In the genomic region with DNA sequence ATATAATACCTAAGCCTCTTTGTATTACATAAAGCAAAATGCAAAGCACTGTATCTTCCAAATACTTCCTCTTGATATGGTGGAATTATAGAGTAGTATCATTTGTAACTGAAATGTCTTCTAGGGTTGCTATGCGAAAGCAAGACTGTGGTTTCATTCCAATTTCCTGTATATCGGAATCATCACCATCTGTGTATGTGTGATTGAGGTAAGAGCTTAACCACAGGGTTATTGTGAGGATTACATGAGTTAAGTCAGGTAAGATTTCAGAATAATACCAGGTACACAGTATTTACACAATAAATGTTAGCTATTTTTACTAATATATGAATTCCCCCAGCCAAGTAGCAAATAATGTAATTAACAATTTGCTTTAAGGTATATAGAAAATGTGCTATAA, we compare ENCODE assay signal across 25 cellular contexts. TPM values are rescaled to one million over a fixed set of nuclear protein-coding genes. Genes with fewer than 3 reads are reported as not detected.
A peak's percentile ranks its signal among the peaks of the same experiment; 100 is the strongest.
DNase-seq lines count a peak whose midpoint lies in the region; ATAC-seq and TF ChIP-seq lines count a peak whose summit lies in the region.
"Had no signal": no experiment of that assay in that cellular context is flagged by ENCODE, and none has a peak within 500 bp of the region (broad histone marks: within the 10 kb centered on the region; RNA-seq: fewer than 3 reads in every experiment).

No MANE protein-coding gene starts in this region.

- no peak overlapping the region for H2BK12ac ChIP-seq in trophoblast cell (ENCODE audit: low read length)

- H3K18ac ChIP-seq in trophoblast cell (ENCODE audit: low read length), result no peak overlapping the region

- ATAC-seq in activated T-helper 17 cell treated with anti-CD3 and anti-CD28 coated beads, Interleukin-2, amount 50 U/mL, for 72 hours (replicated peaks), result peak; percentile 71
- ATAC-seq in natural killer cell, result no peak
- ATAC-seq: body of pancreas, heart right ventricle, HepG2, left cardiac atrium, Panc1 had no signal

- H4K8ac ChIP-seq in trophoblast cell (ENCODE audit: low read depth, low read length), result no peak overlapping the region

- H3K9me3 ChIP-seq in CD8-positive, alpha-beta memory T cell (ENCODE audit: low read length), result no peaks in the 10 kb centered on the region
- H3K9me3 ChIP-seq in trophoblast cell (ENCODE audit: insufficient read depth, low read depth, low read length), result no peaks in the 10 kb centered on the region
- H3K9me3 ChIP-seq: BLaER1 treated with 17β-estradiol and CSF1 and Interleukin-3, amounts not matched to agents 10 nM and 100 nM; body of pancreas; heart right ventricle; uterus had no signal

- H4K12ac ChIP-seq in trophoblast cell (ENCODE audit: low read depth, low read length), result no peak overlapping the region

- H3K36me3 ChIP-seq in CD8-positive, alpha-beta memory T cell (ENCODE audit: insufficient read depth, low read length), result peaks cover 60% of the 10 kb centered on the region
- no peaks in the 10 kb centered on the region for H3K36me3 ChIP-seq in trophoblast cell (ENCODE audit: control insufficient read depth in 1 of 2, insufficient read depth in 2 of 2, low read length in 2 of 2)
- H3K36me3 ChIP-seq: uterus had no signal

- no peak for TF ChIP-seq CTCF in natural killer cell (IDR thresholded peaks at IDR 0.05)

- no peaks in the 10 kb centered on the region for H3K79me1 ChIP-seq in trophoblast cell (ENCODE audit: low read length)

- H3K4me3 ChIP-seq in CD8-positive, alpha-beta memory T cell (ENCODE audit: low read length), result no peak overlapping the region
- no peak overlapping the region for H3K4me3 ChIP-seq in trophoblast cell (ENCODE audit: low read depth, low read length)
- H3K4me3 ChIP-seq: BLaER1 treated with 17β-estradiol and CSF1 and Interleukin-3, amounts not matched to agents 10 nM and 100 nM; body of pancreas; heart right ventricle; skin epidermis; uterus had no signal

- peaks cover 53% of the 10 kb centered on the region for H3K4me1 ChIP-seq in CD8-positive, alpha-beta memory T cell (ENCODE audit: insufficient read depth, low read length)
- H3K4me1 ChIP-seq in trophoblast cell (ENCODE audit: control insufficient read depth in 1 of 2, insufficient read depth in 2 of 2, low read length in 2 of 2), result no peaks in the 10 kb centered on the region
- H3K4me1 ChIP-seq: body of pancreas, uterus had no signal

- intact Hi-C loops in natural killer cell (cut with micrococcal nuclease), result loop anchor here (10.0 kb wide), 1 partner anchor 857 kb away; a partner anchor contains a TSS

- H3K4me2 ChIP-seq in trophoblast cell (ENCODE audit: low read length), result no peak overlapping the region
- H3K4me2 ChIP-seq: BLaER1 treated with 17β-estradiol and CSF1 and Interleukin-3, amounts not matched to agents 10 nM and 100 nM had no signal

- no peak overlapping the region for H3K4me3 Mint-ChIP-seq in activated T-cell treated with anti-CD3 and anti-CD28 coated beads, Interleukin-2, amount 50 U/mL, for 24 hours
- H3K4me3 Mint-ChIP-seq in CD8-positive, alpha-beta memory T cell, result peak overlapping the region in 3 of 7 donors; percentile 2 to 38 (median 2)
- H3K4me3 Mint-ChIP-seq in activated T-helper 17 cell treated with anti-CD3 and anti-CD28 coated beads, Interleukin-2, amount 50 U/mL, for 72 hours, result peak overlapping the region; percentile 59
- H3K4me3 Mint-ChIP-seq in natural killer cell, result no peak overlapping the region
- H3K4me3 Mint-ChIP-seq: H9 had no signal

- no peaks in the 10 kb centered on the region for H3K27me3 ChIP-seq in CD8-positive, alpha-beta memory T cell (ENCODE audit: insufficient read depth, low read length, poor library complexity, severe bottlenecking)
- H3K27me3 ChIP-seq in trophoblast cell (ENCODE audit: insufficient read depth, low read length), result no peaks in the 10 kb centered on the region
- H3K27me3 ChIP-seq: BLaER1 treated with 17β-estradiol and CSF1 and Interleukin-3, amounts not matched to agents 10 nM and 100 nM; body of pancreas; uterus had no signal

- no peak overlapping the region for H2AK5ac ChIP-seq in trophoblast cell (ENCODE audit: low read length)

- WGBS in trophoblast cell (ENCODE audit: extremely low coverage, insufficient coverage, insufficient read length), result no CpG with 5 or more reads among the region's 2 CpGs

- no peak overlapping the region for H2BK120ac ChIP-seq in trophoblast cell (ENCODE audit: insufficient read depth, low read length, poor library complexity)

- H3K14ac ChIP-seq in trophoblast cell (ENCODE audit: low read length), result no peak overlapping the region

- no peak for DNase-seq in activated T-cell treated with anti-CD3 and anti-CD28 coated beads, Interleukin-2, amount 50 U/mL, for 24 hours
- DNase-seq in activated T-cell treated with anti-CD3 and anti-CD28 coated beads, Interleukin-2, amount 50 U/mL, for 1 hour, result no peak
- peak in 2 of 5 donors; percentile 26 to 47 for DNase-seq in CD8-positive, alpha-beta memory T cell
- DNase-seq in natural killer cell, result no peak
- no peak for DNase-seq in NK-92 treated with Interleukin-12 subunit alpha and Interleukin-12 subunit beta, amount 100 ng/mL, for 24 hours (lab: John Stamatoyannopoulos, UW)
- DNase-seq in trophoblast cell, result no peak
- DNase-seq in NCI-H510A (lab: John Stamatoyannopoulos, UW), result no peak
- DNase-seq: activated CD4-positive, alpha-beta T cell treated with anti-CD3 and anti-CD28 coated beads for 48 hours; body of pancreas; effector CD8-positive, alpha-beta T cell; foreskin fibroblast; H9; heart right ventricle; left cardiac atrium; NCI-H1092; NCI-H187 treated with DMSO at 0.1 percent for 48 hours; NCI-H526; occipital lobe; SIG-M5; uterus had no signal

- no peak overlapping the region for H3K4ac ChIP-seq in trophoblast cell (ENCODE audit: low read depth, low read length)

- CTCF ChIA-PET in CD8-positive, alpha-beta memory T cell (lab: Charles Lee), result interaction anchor here (0.9 kb wide), 1 partner anchor 95 kb away, joined by 3 read pairs; no protein-coding TSS in a partner anchor

- no peak overlapping the region for H3K23ac ChIP-seq in trophoblast cell (ENCODE audit: low read length)

- H3K79me2 ChIP-seq in trophoblast cell (ENCODE audit: control insufficient read depth, insufficient read depth, low read length, poor library complexity), result no peaks in the 10 kb centered on the region

- no peak overlapping the region for H3K27ac ChIP-seq in CD8-positive, alpha-beta memory T cell (ENCODE audit: low read depth, low read length)
- no peak overlapping the region for H3K27ac ChIP-seq in trophoblast cell (ENCODE audit: low read depth, low read length)
- H3K27ac ChIP-seq: BLaER1 treated with 17β-estradiol and CSF1 and Interleukin-3, amounts not matched to agents 10 nM and 100 nM; body of pancreas; heart right ventricle; skin epidermis; uterus had no signal

- H2AFZ ChIP-seq in trophoblast cell (ENCODE audit: insufficient read depth, low read length, poor library complexity), result no peak overlapping the region

- H3K9ac ChIP-seq in trophoblast cell (ENCODE audit: low read length), result no peak overlapping the region
- H3K9ac ChIP-seq: BLaER1 treated with 17β-estradiol and CSF1 and Interleukin-3, amounts not matched to agents 10 nM and 100 nM had no signal

- peaks cover 70% of the 10 kb centered on the region for H3K4me1 Mint-ChIP-seq in activated T-cell treated with anti-CD3 and anti-CD28 coated beads, Interleukin-2, amount 50 U/mL, for 24 hours (ENCODE audit: low read depth)
- peaks cover 66 to 85% (median 77%) of the 10 kb centered on the region in 3 donors for H3K4me1 Mint-ChIP-seq in CD8-positive, alpha-beta memory T cell
- H3K4me1 Mint-ChIP-seq in activated T-helper 17 cell treated with anti-CD3 and anti-CD28 coated beads, Interleukin-2, amount 50 U/mL, for 72 hours, result peaks cover 60% of the 10 kb centered on the region
- peaks cover 75 to 80% of the 10 kb centered on the region in 2 donors for H3K4me1 Mint-ChIP-seq in natural killer cell
- H3K4me1 Mint-ChIP-seq: H9 had no signal

- H3K9me3 Mint-ChIP-seq in activated T-cell treated with anti-CD3 and anti-CD28 coated beads, Interleukin-2, amount 50 U/mL, for 24 hours, result no peaks in the 10 kb centered on the region
- H3K9me3 Mint-ChIP-seq in CD8-positive, alpha-beta memory T cell, result peaks cover 0 to 3% (median 0%) of the 10 kb centered on the region in 5 donors
- H3K9me3 Mint-ChIP-seq in activated T-helper 17 cell treated with anti-CD3 and anti-CD28 coated beads, Interleukin-2, amount 50 U/mL, for 72 hours, result peaks cover 4% of the 10 kb centered on the region
- no peaks in the 10 kb centered on the region for H3K9me3 Mint-ChIP-seq in natural killer cell

- H2BK5ac ChIP-seq in trophoblast cell (ENCODE audit: low read depth, low read length, poor library complexity), result no peak overlapping the region

- peak overlapping the region; percentile 81 for H3K27ac Mint-ChIP-seq in activated T-cell treated with anti-CD3 and anti-CD28 coated beads, Interleukin-2, amount 50 U/mL, for 24 hours
- peak overlapping the region; percentile 75 to 99 (median 93) for H3K27ac Mint-ChIP-seq in CD8-positive, alpha-beta memory T cell
- H3K27ac Mint-ChIP-seq in activated T-helper 17 cell treated with anti-CD3 and anti-CD28 coated beads, Interleukin-2, amount 50 U/mL, for 72 hours, result peak overlapping the region; percentile 76
- peak overlapping the region; percentile 86 to 99 for H3K27ac Mint-ChIP-seq in natural killer cell
- H3K27ac Mint-ChIP-seq: H9 had no signal

- peaks cover 98% of the 10 kb centered on the region for H3K36me3 Mint-ChIP-seq in activated T-cell treated with anti-CD3 and anti-CD28 coated beads, Interleukin-2, amount 50 U/mL, for 24 hours (ENCODE audit: low read depth)
- peaks cover 28 to 92% (median 50%) of the 10 kb centered on the region in 3 donors for H3K36me3 Mint-ChIP-seq in CD8-positive, alpha-beta memory T cell
- peaks cover 100% of the 10 kb centered on the region for H3K36me3 Mint-ChIP-seq in activated T-helper 17 cell treated with anti-CD3 and anti-CD28 coated beads, Interleukin-2, amount 50 U/mL, for 72 hours (ENCODE audit: low read depth)
- H3K36me3 Mint-ChIP-seq in natural killer cell, result peaks cover 55% of the 10 kb centered on the region

- no peak overlapping the region for H4K91ac ChIP-seq in trophoblast cell (ENCODE audit: low read depth, low read length)

- H3K27me3 Mint-ChIP-seq in activated T-cell treated with anti-CD3 and anti-CD28 coated beads, Interleukin-2, amount 50 U/mL, for 24 hours, result no peaks in the 10 kb centered on the region
- no peaks in the 10 kb centered on the region for H3K27me3 Mint-ChIP-seq in CD8-positive, alpha-beta memory T cell
- H3K27me3 Mint-ChIP-seq in activated T-helper 17 cell treated with anti-CD3 and anti-CD28 coated beads, Interleukin-2, amount 50 U/mL, for 72 hours, result no peaks in the 10 kb centered on the region
- H3K27me3 Mint-ChIP-seq in natural killer cell (ENCODE audit: low read depth in 2 of 2), result no peaks in the 10 kb centered on the region

- POLR2A ChIA-PET in CD8-positive, alpha-beta memory T cell (lab: Charles Lee), result interaction anchor here (0.7 to 1.0 kb wide), 2 partner anchors 9 to 24 kb away, joined by 3 to 8 read pairs; no protein-coding TSS in a partner anchor

RNA-seq across cellular contexts. Expression of a gene that starts 24.7 kb away (rescaled TPM):
- total RNA-seq in CD8-positive, alpha-beta memory T cell, result 100 to 1,000 TPM; 190 to 194 TPM
- polyA plus RNA-seq in CD8-positive, alpha-beta memory T cell, result 1,104 TPM
- total RNA-seq in activated T-helper 17 cell treated with anti-CD3 and anti-CD28 coated beads, Interleukin-2, amount 50 U/mL, for 72 hours, result 100 to 1,000 TPM; 315 to 427 TPM
- total RNA-seq in natural killer cell, result 100 to 1,000 TPM; 522 to 584 (median 541) TPM
- 0.04 TPM in 2 replicates for polyA plus RNA-seq in trophoblast cell (2013)
- total RNA-seq: HepG2 had no signal
- polyA plus RNA-seq: HepG2 had no signal
